8 cellular contexts compared by ENCODE assay signal in the genomic region with DNA sequence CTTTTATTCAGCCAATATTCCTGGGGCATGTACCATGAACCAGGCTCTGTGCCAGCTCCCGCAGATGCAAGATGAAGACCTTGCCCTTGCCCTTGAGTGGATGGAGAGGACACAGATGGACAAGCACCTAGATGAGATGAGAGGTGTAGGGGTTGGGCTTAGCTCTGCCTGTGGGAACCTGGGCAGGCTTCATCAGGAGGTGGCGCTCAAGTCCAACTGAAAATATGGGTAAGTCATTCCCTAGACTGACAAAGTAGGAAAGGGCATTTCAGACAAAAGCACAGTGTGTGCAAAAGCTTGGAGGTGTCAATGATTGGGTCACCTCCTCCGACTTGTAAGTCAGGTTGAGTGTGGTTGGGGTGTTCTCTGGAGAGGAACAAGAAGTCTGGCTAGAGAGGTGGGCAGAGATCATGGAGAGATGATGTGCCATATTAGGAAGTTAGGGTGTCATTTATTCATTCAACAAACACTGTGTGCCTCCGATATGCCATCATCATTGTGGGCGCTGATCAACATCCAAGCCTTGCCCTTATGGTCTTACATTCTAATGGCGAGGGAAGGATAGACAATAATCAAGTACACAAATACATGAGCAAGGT.
A peak's percentile ranks its signal among the peaks of the same experiment; 100 is the strongest.
DNase-seq lines count a peak whose midpoint lies in the region; ATAC-seq and TF ChIP-seq lines count a peak whose summit lies in the region.

No MANE protein-coding gene starts in this region.

- TF ChIP-seq CTCF in 22Rv1 (IDR thresholded peaks at IDR 0.05) (peak; percentile 79), GM10248 (IDR thresholded peaks at IDR 0.05; ENCODE audit: control extremely low read depth, extremely low read depth, low read depth, missing control alignments) (peak; percentile 57), SU-DHL-6 (IDR thresholded peaks at IDR 0.05; ENCODE audit: insufficient read depth, low read length, poor library complexity, severe bottlenecking) (peak; percentile 50), fibroblast of the aortic adventitia (IDR thresholded peaks at IDR 0.05; ENCODE audit: insufficient read depth, low read length) (peak; percentile 86), osteoblast (IDR thresholded peaks at IDR 0.05; ENCODE audit: extremely low read depth, low read depth, low read length) (peak; percentile 89)

- POLR2A ChIA-PET in GM10248 (lab: Yijun Ruan, JAX), result no interaction called here

- no peaks in the 10 kb centered on the region for H3K9me2 ChIP-seq in SU-DHL-6 (replicated peaks; ENCODE audit: insufficient read depth, low read length)

- no peaks in the 10 kb centered on the region for H3K4me1 ChIP-seq in osteoblast (ENCODE audit: insufficient read depth, low read length)

- H3K4me3 ChIP-seq in SU-DHL-6 (ENCODE audit: insufficient read depth, low read length, poor library complexity, severe bottlenecking) (no peak overlapping the region), fibroblast of the aortic adventitia (ENCODE audit: low read depth, low read length) (no peak overlapping the region), osteoblast (ENCODE audit: insufficient read depth, low read length) (no peak overlapping the region)

- H4K20me1 ChIP-seq in SU-DHL-6 (ENCODE audit: low read depth, low read length), result no peaks in the 10 kb centered on the region
- H4K20me1 ChIP-seq in osteoblast (ENCODE audit: insufficient read depth, low read length), result no peaks in the 10 kb centered on the region

- H3F3A ChIP-seq in SU-DHL-6 (ENCODE audit: insufficient read depth), result no peaks in the 10 kb centered on the region

- CTCF ChIA-PET in GM10248 (lab: Yijun Ruan, JAX), result interaction anchor here (0.6 to 4.5 kb wide), 14 partner anchors 7 to 532 kb away, joined by 3 to 96 read pairs (median 6); a partner anchor contains a TSS

- DNase-seq in GM10248 (ENCODE audit: extremely low spot score), result peak; percentile 34
- peak; percentile 3 for DNase-seq in NCI-H1436 treated with DMSO at 0.1 percent for 48 hours (lab: John Stamatoyannopoulos, UW)
- peak; percentile 77 for DNase-seq in fibroblast of the aortic adventitia (ENCODE audit: low read depth)
- DNase-seq in osteoblast (ENCODE audit: insufficient read length, low spot score, missing footprints), result peak; percentile 83
- DNase-seq in activated gamma-delta T cell treated with Interleukin-2 at 50 U/mL for 16 hours, result no peak

- no peak overlapping the region for H3K9ac ChIP-seq in SU-DHL-6 (ENCODE audit: low read length)

- H3K36me3 ChIP-seq in SU-DHL-6 (ENCODE audit: low read length) (no peaks in the 10 kb centered on the region), osteoblast (ENCODE audit: insufficient read depth, low read length) (no peaks in the 10 kb centered on the region)

- H3K79me2 ChIP-seq in SU-DHL-6 (ENCODE audit: insufficient read depth, low read length) (no peaks in the 10 kb centered on the region), osteoblast (ENCODE audit: insufficient read depth, low read length) (no peaks in the 10 kb centered on the region)

- H3K9me3 ChIP-seq in SU-DHL-6 (ENCODE audit: insufficient read depth, low read length) (no peaks in the 10 kb centered on the region), osteoblast (ENCODE audit: low read depth, low read length) (no peaks in the 10 kb centered on the region)

- no peak overlapping the region for H2AFZ ChIP-seq in SU-DHL-6 (ENCODE audit: low read depth, low read length, severe bottlenecking)
- no peak overlapping the region for H2AFZ ChIP-seq in osteoblast (ENCODE audit: low read length)

- H3K27me3 ChIP-seq in SU-DHL-6 (ENCODE audit: low read length), result no peaks in the 10 kb centered on the region
- no peaks in the 10 kb centered on the region for H3K27me3 ChIP-seq in osteoblast (ENCODE audit: insufficient read depth, low read length)

- H3K27ac ChIP-seq in 22Rv1, result no peak overlapping the region
- no peak overlapping the region for H3K27ac ChIP-seq in SU-DHL-6 (ENCODE audit: low read depth, low read length)
- no peak overlapping the region for H3K27ac ChIP-seq in osteoblast (ENCODE audit: low read depth, low read length)

- no peak for ATAC-seq in HG03457 (IDR thresholded peaks at IDR 0.05; ENCODE audit: unreplicated experiment)

- H3K4me2 ChIP-seq in SU-DHL-6 (ENCODE audit: low read depth, low read length, poor library complexity, severe bottlenecking) (no peak overlapping the region), osteoblast (ENCODE audit: insufficient read depth, low read length) (no peak overlapping the region)
